ENCODE assay signal across 8 cellular contexts in the genomic region with DNA sequence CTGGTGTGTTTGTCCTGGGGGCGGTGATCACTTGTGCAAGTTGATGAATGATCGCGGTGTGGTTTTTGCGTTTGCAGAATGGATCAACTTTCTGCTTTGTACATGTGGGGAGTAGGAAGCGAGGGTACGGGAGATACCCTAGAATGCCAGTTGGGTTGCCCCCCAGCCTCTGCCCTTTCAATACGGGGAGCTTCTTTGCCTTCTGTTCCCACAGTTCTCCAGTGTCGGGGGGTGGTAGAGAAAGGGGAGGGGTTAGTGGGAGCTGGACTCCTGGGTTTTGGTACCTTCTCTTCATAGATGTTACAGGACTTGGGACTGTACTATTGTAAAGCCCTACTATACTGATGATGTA. TPM values are rescaled to one million over a fixed set of nuclear protein-coding genes. Genes with fewer than 3 reads are reported as not detected.
DNase-seq lines count a peak whose midpoint lies in the region; ATAC-seq and TF ChIP-seq lines count a peak whose summit lies in the region.

No MANE protein-coding gene starts in this region.

- H3K79me2 ChIP-seq in GM23248 (ENCODE audit: insufficient read depth) = peaks cover 44% of the 10 kb centered on the region

- no peaks in the 10 kb centered on the region for H3K9me2 ChIP-seq in GM23248 (ENCODE audit: insufficient read depth)

- intact Hi-C loops in gastrocnemius medialis (cut with DNase I; ENCODE audit: low total_unique reads) = loop anchor here (1.0 to 10.0 kb wide), 2 partner anchors 286 to 569 kb away; a partner anchor contains a TSS

- H3K4me1 ChIP-seq in GM23248 (ENCODE audit: insufficient read depth) (peaks cover 5% of the 10 kb centered on the region), foreskin keratinocyte (no peaks in the 10 kb centered on the region), gastrocnemius medialis (peaks cover 9 to 19% of the 10 kb centered on the region in 2 donors)

- H3F3A ChIP-seq in GM23248 (ENCODE audit: insufficient read depth) = peaks cover 6% of the 10 kb centered on the region; the same call in 1 of the 2 replicates

- peak overlapping the region; percentile 91 for H3K4me2 ChIP-seq in GM23248 (ENCODE audit: unreplicated experiment)

- no peak for ATAC-seq in foreskin keratinocyte
- no peak for ATAC-seq in gastrocnemius medialis
- ATAC-seq in GM19455 (IDR thresholded peaks at IDR 0.05; ENCODE audit: unreplicated experiment) = no peak

- H3K27me3 ChIP-seq in GM23248 (replicated peaks; ENCODE audit: insufficient read depth) (no peaks in the 10 kb centered on the region), foreskin keratinocyte (no peaks in the 10 kb centered on the region), gastrocnemius medialis (no peaks in the 10 kb centered on the region)

- 2 to 3% methylated on average over 8 of the region's 8 CpGs for WGBS in GM23248 (ENCODE audit: low coverage in 1 of 2, low lambda C conversion rate in 2 of 2, missing lambda C conversion rate in 2 of 2), 2 experiments

- H3K9ac ChIP-seq in GM23248 = peak overlapping the region; percentile 81

- DNase-seq in GM23248 (no peak), UCSD-AML1 (lab: John Stamatoyannopoulos, UW; ENCODE audit: unreplicated experiment) (peak; percentile 36), foreskin keratinocyte (no peak), gastrocnemius medialis (no peak), DMS53 (lab: John Stamatoyannopoulos, UW) (no peak), islet precursor cell (no peak), GDM1 (lab: John Stamatoyannopoulos, UW) (no peak)

- H3K27ac ChIP-seq in GM23248 (0 out of 2 replicates have a peak overlapping the region, but pooled peaks have one; percentile 70), foreskin keratinocyte (peak overlapping the region; percentile 21), gastrocnemius medialis (peak overlapping the region in 2 of 4 donors; percentile 95 to 96)

- TF ChIP-seq CTCF in foreskin keratinocyte (conservative IDR thresholded peaks at IDR 0.05) (no peak), gastrocnemius medialis (IDR thresholded peaks at IDR 0.05 in 4 of 5, conservative IDR thresholded peaks at IDR 0.05 in 1 of 5) (no peak)

- H3K36me3 ChIP-seq in GM23248 (ENCODE audit: low read depth) = no peaks in the 10 kb centered on the region; the same call in 1 of the 2 replicates
- no peaks in the 10 kb centered on the region for H3K36me3 ChIP-seq in gastrocnemius medialis

- H2AFZ ChIP-seq in GM23248 = peak overlapping the region; percentile 98

- no peaks in the 10 kb centered on the region for H4K20me1 ChIP-seq in GM23248 (ENCODE audit: insufficient read depth)

- in situ Hi-C loops in GM23248 (cut with MboI) = no loop called here
- in situ Hi-C loops in gastrocnemius medialis (cut with MboI; ENCODE audit: low sequenced_read_pairs in 4 of 4) = loop anchor here in 1 of 4 donors (10.0 kb wide), 1 partner anchor 291 kb away; no protein-coding TSS in a partner anchor

- H3K4me3 ChIP-seq in GM23248 (peak overlapping the region; percentile 98), gastrocnemius medialis (peak overlapping the region; percentile 74 to 99 (median 94))

- TF ChIP-seq POLR2A in gastrocnemius medialis (IDR thresholded peaks at IDR 0.05) = no peak

- H3K9me3 ChIP-seq in GM23248 (ENCODE audit: low read depth) (no peaks in the 10 kb centered on the region), gastrocnemius medialis (no peaks in the 10 kb centered on the region)

RNA-seq across cellular contexts. Expression of a gene that starts 3.2 kb away (rescaled TPM):
- total RNA-seq in GM23248 (2014; rRNA removed; shearing (Covaris generic)) = 48.8 and 52.4 TPM in 2 replicates
- polyA plus RNA-seq in GM23248 (2016; fragmentation: Nextera tagmentation; extraction: Ambion mirVana) (60.8 and 65.5 TPM in 2 replicates), foreskin keratinocyte (4.7 TPM in 2 replicates)
- total RNA-seq in foreskin keratinocyte (51.1 and 52.8 TPM in 2 replicates), gastrocnemius medialis (10 to 100 TPM; 15.2 to 48.3 (median 20.1) TPM)
